Comparison of ENCODE assay signal across 18 cellular contexts in the genomic region with DNA sequence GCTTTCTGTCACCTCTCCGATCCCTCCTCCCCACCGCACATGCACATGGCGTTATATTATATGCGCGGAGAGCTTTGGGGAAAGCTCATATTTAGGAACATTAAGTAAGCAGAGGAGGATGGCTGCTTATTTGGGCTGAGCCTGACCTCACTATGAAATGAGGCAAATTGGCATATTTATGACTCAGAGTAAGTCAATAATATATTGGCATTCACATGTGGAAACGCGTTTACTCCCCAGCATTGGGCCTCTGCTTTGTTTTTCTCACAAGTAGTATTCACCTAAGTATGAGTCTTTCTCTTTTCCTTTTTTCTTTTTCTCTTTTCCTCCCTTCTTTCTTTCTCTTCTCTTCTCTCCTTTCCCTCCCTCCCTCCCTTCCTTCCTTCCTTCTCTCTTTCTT.
"Had no signal": no experiment of that assay in that cellular context is flagged by ENCODE, and none has a peak within 500 bp of the region (broad histone marks: within the 10 kb centered on the region; RNA-seq: fewer than 3 reads in every experiment).

No MANE protein-coding gene starts in this region.

- DNase-seq: activated CD4-positive, alpha-beta T cell treated with anti-CD3 and anti-CD28 coated beads, Interleukin-2, amount 10 ng/mL, durations not matched to agents 7 days and 5 days; activated CD8-positive, alpha-beta memory T cell treated with anti-CD3 and anti-CD28 coated beads, Interleukin-2, amount 50 U/mL, for 4 hours; activated naive CD4-positive, alpha-beta T cell treated with anti-CD3 and anti-CD28 coated beads for 36 hours; activated T-cell treated with anti-CD3 and anti-CD28 coated beads, Interleukin-2, amount 50 U/mL, for 4 hours; aorta; brain microvascular endothelial cell; cerebellar nuclear complex; cortex of kidney; heart right ventricle; mesendoderm; naive thymus-derived CD8-positive, alpha-beta T cell; sigmoid colon; spleen; stimulated activated naive B cell treated with anti-CD40 and anti-IgM and Interleukin-4, amounts not matched to agents 10 μg/mL and 1 μg/mL and 100 μg/mL, for 72 hours; upper lobe of right lung had no signal

- H3K27me3 ChIP-seq: brain microvascular endothelial cell, heart right ventricle, neutrophil, sigmoid colon, spleen, upper lobe of right lung had no signal

- ATAC-seq: activated CD4-positive, CD25-positive, alpha-beta regulatory T cell treated with anti-CD3 and anti-CD28 coated beads, Interleukin-2, amount 50 U/mL, for 24 hours; activated T-cell treated with anti-CD3 and anti-CD28 coated beads, Interleukin-2, amount 50 U/mL, for 4 hours; esophagus mucosa; naive thymus-derived CD8-positive, alpha-beta T cell; stimulated activated naive B cell treated with anti-CD40 and anti-IgM and Interleukin-4, amounts not matched to agents 10 μg/mL and 1 μg/mL and 100 μg/mL, for 72 hours; upper lobe of right lung had no signal

- H3K27ac ChIP-seq: brain microvascular endothelial cell, neutrophil, spleen, upper lobe of right lung had no signal

- H3K4me3 ChIP-seq: heart right ventricle, sigmoid colon, spleen, upper lobe of right lung had no signal

- H3K36me3 ChIP-seq: brain microvascular endothelial cell, heart right ventricle, neutrophil, sigmoid colon, spleen, upper lobe of right lung had no signal

- H3K4me1 ChIP-seq: spleen, upper lobe of right lung had no signal

- H3K9me3 ChIP-seq: neutrophil, sigmoid colon, upper lobe of right lung had no signal
